In the genomic region with DNA sequence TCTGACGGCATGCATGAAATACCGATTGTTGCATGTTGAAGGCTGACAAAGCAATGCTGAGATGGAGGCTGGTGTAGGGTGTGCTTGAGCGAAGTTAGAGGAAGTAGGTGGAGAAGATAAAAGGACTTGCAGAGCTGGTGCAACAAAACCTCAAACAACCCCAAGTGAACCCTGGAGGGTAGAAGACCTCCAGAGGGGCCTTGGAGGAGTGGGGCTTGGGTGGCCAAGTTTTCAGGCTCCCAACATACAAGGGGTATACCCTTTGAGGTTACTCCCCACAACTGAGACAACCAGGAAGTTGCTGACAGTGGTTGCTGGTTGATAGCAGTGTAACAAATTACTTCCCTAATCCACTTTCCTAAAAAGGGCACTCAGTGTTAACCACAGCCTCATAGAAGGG, we compare ENCODE assay signal across 1 cellular context.
TF ChIP-seq lines count a peak whose summit lies in the region.

No MANE protein-coding gene starts in this region.

TF ChIP-seq in IMR-90, 13 proteins besides CTCF, POLR2A, EP300 and RAD21 (continued from another document):
- TF ChIP-seq, protein P1, sequence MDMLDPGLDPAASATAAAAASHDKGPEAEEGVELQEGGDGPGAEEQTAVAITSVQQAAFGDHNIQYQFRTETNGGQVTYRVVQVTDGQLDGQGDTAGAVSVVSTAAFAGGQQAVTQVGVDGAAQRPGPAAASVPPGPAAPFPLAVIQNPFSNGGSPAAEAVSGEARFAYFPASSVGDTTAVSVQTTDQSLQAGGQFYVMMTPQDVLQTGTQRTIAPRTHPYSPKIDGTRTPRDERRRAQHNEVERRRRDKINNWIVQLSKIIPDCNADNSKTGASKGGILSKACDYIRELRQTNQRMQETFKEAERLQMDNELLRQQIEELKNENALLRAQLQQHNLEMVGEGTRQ (IDR thresholded peaks at IDR 0.05; ENCODE audit: low read depth, low read length) = no peak
- no peak for TF ChIP-seq BHLHE40 (IDR thresholded peaks at IDR 0.05; ENCODE audit: low read depth, low read length)
- TF ChIP-seq MAZ (IDR thresholded peaks at IDR 0.05; ENCODE audit: borderline replicate concordance, low read depth, low read length) = no peak
- no peak for TF ChIP-seq CEBPB (IDR thresholded peaks at IDR 0.05; ENCODE audit: low read depth, low read length)
- no peak for TF ChIP-seq RFX5 (IDR thresholded peaks at IDR 0.05; ENCODE audit: low read depth, low read length)
- no peak for TF ChIP-seq SMC3 (IDR thresholded peaks at IDR 0.05; ENCODE audit: low read depth, low read length)
- no peak for TF ChIP-seq MAFK (IDR thresholded peaks at IDR 0.05; ENCODE audit: low read depth, low read length)
- TF ChIP-seq FOS (IDR thresholded peaks at IDR 0.05; ENCODE audit: low read depth, low read length) = no peak
- TF ChIP-seq CHD1 (IDR thresholded peaks at IDR 0.05; ENCODE audit: low read depth, low read length) = no peak
